Comparison of ENCODE assay signal across 18 cellular contexts in the genomic region with DNA sequence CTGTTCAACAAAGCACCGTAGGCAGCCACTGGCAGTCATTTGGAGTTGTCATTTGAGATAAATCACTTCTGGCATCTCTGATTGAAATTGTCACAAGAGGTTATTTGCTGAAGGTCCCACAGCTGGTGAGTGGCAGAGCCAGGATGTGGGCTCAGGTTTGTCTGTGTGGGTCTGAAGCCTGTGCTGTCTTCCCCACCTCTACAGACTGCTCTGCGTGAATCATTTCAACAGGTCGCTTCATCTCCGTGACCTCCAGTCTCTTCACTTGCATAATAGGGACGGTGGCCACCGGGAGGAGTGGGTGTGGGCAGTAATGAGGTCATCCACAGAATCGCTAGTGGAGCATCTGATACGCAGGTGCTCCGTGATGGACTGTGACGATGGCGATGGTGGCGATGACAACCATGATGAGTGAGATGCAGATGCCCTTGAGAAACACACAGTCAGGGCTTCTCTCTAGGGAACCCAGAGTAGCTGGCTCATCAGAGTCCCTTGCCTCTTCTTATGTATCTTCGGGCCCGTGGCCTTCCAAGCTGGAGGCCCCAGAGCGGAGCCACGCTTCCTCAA.
"Had no signal": no experiment of that assay in that cellular context is flagged by ENCODE, and none has a peak within 500 bp of the region (broad histone marks: within the 10 kb centered on the region; RNA-seq: fewer than 3 reads in every experiment).

No MANE protein-coding gene starts in this region.

- H3K9me3 Mint-ChIP-seq: effector memory CD8-positive, alpha-beta T cell; immature natural killer cell; naive thymus-derived CD4-positive, alpha-beta T cell; neural progenitor cell had no signal

- H3K4me2 ChIP-seq: neural progenitor cell had no signal

- H3K4me3 Mint-ChIP-seq: effector memory CD8-positive, alpha-beta T cell; immature natural killer cell; naive thymus-derived CD4-positive, alpha-beta T cell; neural progenitor cell had no signal

- H3K36me3 Mint-ChIP-seq: neural progenitor cell had no signal

- H3K27ac ChIP-seq: epithelial cell of prostate, esophagus muscularis mucosa, gastrocnemius medialis, heart right ventricle, neural progenitor cell, parathyroid adenoma, prostate gland, sigmoid colon, skin epidermis, stomach had no signal

- H3K4me1 ChIP-seq: esophagus muscularis mucosa, gastrocnemius medialis, neural progenitor cell, parathyroid adenoma, prostate gland, sigmoid colon, stomach had no signal

- H3K9me3 ChIP-seq: esophagus muscularis mucosa, gastrocnemius medialis, heart right ventricle, prostate gland, sigmoid colon, stomach had no signal

- H3K9ac ChIP-seq: neural progenitor cell, parathyroid adenoma had no signal

- H3K79me2 ChIP-seq: parathyroid adenoma had no signal

- H3K4me3 ChIP-seq: esophagus muscularis mucosa, gastrocnemius medialis, heart right ventricle, neural progenitor cell, prostate gland, sigmoid colon, skin epidermis, stomach had no signal

- H3K27ac Mint-ChIP-seq: effector memory CD8-positive, alpha-beta T cell; neural progenitor cell had no signal

- H3K36me3 ChIP-seq: esophagus muscularis mucosa, gastrocnemius medialis, heart right ventricle, neural progenitor cell, prostate gland, sigmoid colon had no signal

- ATAC-seq: effector memory CD8-positive, alpha-beta T cell; gastrocnemius medialis; naive thymus-derived CD4-positive, alpha-beta T cell had no signal

- DNase-seq: effector memory CD8-positive, alpha-beta T cell; gastrocnemius medialis; heart right ventricle; immature natural killer cell; naive thymus-derived CD4-positive, alpha-beta T cell; occipital lobe; sigmoid colon; stimulated activated CD4-positive, alpha-beta T cell treated with anti-CD3 and anti-CD28 coated beads, Interleukin-12 subunit alpha, Interleukin-12 subunit beta, amount 100 ng/mL, for 4 hours; stimulated activated naive CD4-positive, alpha-beta T cell; stomach; substantia nigra; trophoblast cell had no signal

- H3K27me3 ChIP-seq: esophagus muscularis mucosa, gastrocnemius medialis, heart right ventricle, neural progenitor cell, sigmoid colon, stomach had no signal

- H2AFZ ChIP-seq: neural progenitor cell, parathyroid adenoma had no signal

- H3K27me3 Mint-ChIP-seq: effector memory CD8-positive, alpha-beta T cell; naive thymus-derived CD4-positive, alpha-beta T cell had no signal
